ENCODE assay signal across 10 cellular contexts in genomic region chr7:3461923-3462322, GRCh38.
DNase-seq lines count a peak whose midpoint lies in the region.
"Had no signal": no experiment of that assay in that cellular context is flagged by ENCODE, and none has a peak within 500 bp of the region (broad histone marks: within the 10 kb centered on the region; RNA-seq: fewer than 3 reads in every experiment).

No MANE protein-coding gene starts in this region.

- no peaks in the 10 kb centered on the region for H3K36me3 ChIP-seq in MG63

- no peak overlapping the region for H3K4me3 ChIP-seq in MG63

- no peaks in the 10 kb centered on the region for H3K27me3 ChIP-seq in MG63

- no peaks in the 10 kb centered on the region for H3K9me3 ChIP-seq in MG63

- peak; percentile 34 for DNase-seq in CD1c-positive myeloid dendritic cell (ENCODE audit: extremely low spot score)
- peak; percentile 55 for DNase-seq in activated CD4-positive, alpha-beta T cell treated with anti-CD3 and anti-CD28 coated beads, Interleukin-2, amount 50 U/mL, for 1 hour
- DNase-seq in activated naive CD4-positive, alpha-beta T cell (lab: John Stamatoyannopoulos, UW), result peak; percentile 3 to 51 (median 18)
- peak; percentile 53 to 64 for DNase-seq in stimulated activated CD4-positive, alpha-beta T cell treated with anti-CD3 and anti-CD28 coated beads, Interleukin-2, amount 100 ng/mL, for 24 hours
- DNase-seq in SIG-M5 treated with dmso at 0.1 percent for 504 hours (lab: John Stamatoyannopoulos, UW; ENCODE audit: unreplicated experiment), result no peak
- no peak for DNase-seq in DMS79 treated with DMSO at 0.1 percent for 48 hours (lab: John Stamatoyannopoulos, UW)
- DNase-seq in MG63, result no peak
- DNase-seq in GM19238 (ENCODE audit: insufficient read length, low spot score), result no peak
- DNase-seq: 8988T, DMS79 had no signal

Comparison
In these comparisons a context has a peak if more than half of its experiments do, and no peak if none do; other contexts are left out.
1. DNase-seq: peak in CD1c-positive myeloid dendritic cell (single experiment), activated CD4-positive, alpha-beta T cell treated with anti-CD3 and anti-CD28 coated beads, Interleukin-2, amount 50 U/mL, for 1 hour (single experiment), activated naive CD4-positive, alpha-beta T cell (4 of 4) and stimulated activated CD4-positive, alpha-beta T cell treated with anti-CD3 and anti-CD28 coated beads, Interleukin-2, amount 100 ng/mL, for 24 hours (2 of 2); none in SIG-M5 treated with dmso at 0.1 percent for 504 hours (single experiment), DMS79 treated with DMSO at 0.1 percent for 48 hours (single experiment), MG63 (single experiment) and GM19238 (single experiment).